ENCODE assay signal across 27 cellular contexts in the genomic region with DNA sequence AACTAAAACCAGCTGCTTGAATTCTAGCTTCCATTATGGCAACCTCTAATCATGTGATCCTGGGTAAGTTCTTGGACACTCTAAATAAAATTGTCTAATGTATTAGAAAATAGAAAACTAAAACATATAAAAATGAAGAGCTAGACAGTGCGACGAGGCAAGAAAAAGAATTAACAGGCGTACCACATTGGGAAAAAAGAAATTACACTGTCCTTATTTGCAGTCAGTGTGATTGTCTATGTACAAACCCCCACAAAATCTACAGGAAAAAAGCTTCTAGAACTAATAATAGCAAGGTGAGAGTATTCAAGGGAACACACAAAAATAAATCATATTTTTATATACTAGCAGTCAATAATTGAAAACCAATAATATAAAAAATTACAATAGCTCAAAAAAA.
"Had no signal": no experiment of that assay in that cellular context is flagged by ENCODE, and none has a peak within 500 bp of the region (broad histone marks: within the 10 kb centered on the region; RNA-seq: fewer than 3 reads in every experiment).

No MANE protein-coding gene starts in this region.

- H3K36me3 ChIP-seq: stomach, suprapubic skin, thoracic aorta, thyroid gland, tibial artery, tibial nerve, transverse colon, upper lobe of left lung, upper lobe of right lung, uterus, vagina had no signal

- ATAC-seq: stimulated activated memory B cell treated with anti-CD40 and anti-IgM and Interleukin-4, amounts not matched to agents 10 μg/mL and 1 μg/mL and 100 μg/mL, for 72 hours; stimulated activated naive B cell treated with anti-CD40 and anti-IgM and Interleukin-4, amounts not matched to agents 10 μg/mL and 1 μg/mL and 100 μg/mL, for 72 hours; stimulated activated naive CD8-positive, alpha-beta T cell treated with anti-CD3 and anti-CD28 coated beads, Interleukin-15, amount 100 ng/mL, for 72 hours; stimulated activated naive CD8-positive, alpha-beta T cell treated with anti-CD3 and anti-CD28 coated beads, Interleukin-15, Interleukin-2, amounts not matched to agents 100 U/mL and 50 U/mL, for 24 hours had no signal

- H3K9me3 Mint-ChIP-seq: stimulated activated effector memory CD8-positive, alpha-beta T cell treated with anti-CD3 and anti-CD28 coated beads, Interleukin-12 subunit alpha, Interleukin-12 subunit beta, amount 100 ng/mL, for 72 hours; stimulated activated memory B cell treated with anti-CD40 and anti-IgM and Interleukin-4, amounts not matched to agents 10 μg/mL and 1 μg/mL and 100 μg/mL, for 72 hours; stimulated activated naive CD8-positive, alpha-beta T cell treated with anti-CD3 and anti-CD28 coated beads, Interleukin-15, amount 100 ng/mL, for 72 hours had no signal

- H3K9me3 ChIP-seq: suprapubic skin, testis, thoracic aorta, thyroid gland, tibial artery, transverse colon, upper lobe of left lung, upper lobe of right lung, uterus, vagina had no signal

- H3K27me3 ChIP-seq: stomach, suprapubic skin, testis, thyroid gland, tibial artery, tibial nerve, transverse colon, upper lobe of left lung, upper lobe of right lung, uterus, vagina had no signal

- H3K27ac Mint-ChIP-seq: stimulated activated effector memory CD8-positive, alpha-beta T cell treated with anti-CD3 and anti-CD28 coated beads, Interleukin-12 subunit alpha, Interleukin-12 subunit beta, amount 100 ng/mL, for 72 hours; stimulated activated memory B cell treated with anti-CD40 and anti-IgM and Interleukin-4, amounts not matched to agents 10 μg/mL and 1 μg/mL and 100 μg/mL, for 72 hours; stimulated activated naive B cell treated with anti-CD40 and anti-IgM and Interleukin-4, amounts not matched to agents 10 μg/mL and 1 μg/mL and 100 μg/mL, for 72 hours; stimulated activated naive CD8-positive, alpha-beta T cell treated with anti-CD3 and anti-CD28 coated beads, Interleukin-15, amount 100 ng/mL, for 72 hours; stimulated activated naive CD8-positive, alpha-beta T cell treated with anti-CD3 and anti-CD28 coated beads, Interleukin-15, Interleukin-2, amounts not matched to agents 100 ng/mL and 50 ng/mL, for 24 hours; type B pancreatic cell had no signal

- H3K4me1 Mint-ChIP-seq: stimulated activated effector memory CD8-positive, alpha-beta T cell treated with anti-CD3 and anti-CD28 coated beads, Interleukin-12 subunit alpha, Interleukin-12 subunit beta, amount 100 ng/mL, for 72 hours; stimulated activated memory B cell treated with anti-CD40 and anti-IgM and Interleukin-4, amounts not matched to agents 10 μg/mL and 1 μg/mL and 100 μg/mL, for 72 hours; stimulated activated naive B cell treated with anti-CD40 and anti-IgM and Interleukin-4, amounts not matched to agents 10 μg/mL and 1 μg/mL and 100 μg/mL, for 72 hours; stimulated activated naive CD8-positive, alpha-beta T cell treated with anti-CD3 and anti-CD28 coated beads, Interleukin-15, amount 100 ng/mL, for 72 hours had no signal

- H3K27me3 Mint-ChIP-seq: stimulated activated memory B cell treated with anti-CD40 and anti-IgM and Interleukin-4, amounts not matched to agents 10 μg/mL and 1 μg/mL and 100 μg/mL, for 72 hours; stimulated activated naive CD8-positive, alpha-beta T cell treated with anti-CD3 and anti-CD28 coated beads, Interleukin-15, amount 100 ng/mL, for 72 hours had no signal

- H3K4me1 ChIP-seq: stomach, suprapubic skin, testis, thyroid gland, tibial artery, tibial nerve, transverse colon, upper lobe of left lung, upper lobe of right lung, uterus, vagina had no signal

- H3K4me3 Mint-ChIP-seq: stimulated activated effector memory CD8-positive, alpha-beta T cell treated with anti-CD3 and anti-CD28 coated beads, Interleukin-12 subunit alpha, Interleukin-12 subunit beta, amount 100 ng/mL, for 72 hours; stimulated activated memory B cell treated with anti-CD40 and anti-IgM and Interleukin-4, amounts not matched to agents 10 μg/mL and 1 μg/mL and 100 μg/mL, for 72 hours; stimulated activated naive B cell treated with anti-CD40 and anti-IgM and Interleukin-4, amounts not matched to agents 10 μg/mL and 1 μg/mL and 100 μg/mL, for 72 hours; stimulated activated naive CD8-positive, alpha-beta T cell treated with anti-CD3 and anti-CD28 coated beads, Interleukin-15, amount 100 ng/mL, for 72 hours; stimulated activated naive CD8-positive, alpha-beta T cell treated with anti-CD3 and anti-CD28 coated beads, Interleukin-15, Interleukin-2, amounts not matched to agents 100 ng/mL and 50 ng/mL, for 24 hours; type B pancreatic cell had no signal

- H3K27ac ChIP-seq: stomach, suprapubic skin, testis, thoracic aorta, thyroid gland, tibial artery, tibial nerve, transverse colon, upper lobe of left lung, upper lobe of right lung, uterus, vagina had no signal

- H3K4me3 ChIP-seq: stomach, suprapubic skin, testis, thoracic aorta, thyroid gland, tibial artery, tibial nerve, transverse colon, upper lobe of left lung, upper lobe of right lung, uterus, vagina had no signal

- DNase-seq: stimulated activated CD4-positive, alpha-beta T cell treated with anti-CD3 and anti-CD28 coated beads, Interleukin-2, amount 100 ng/mL, for 48 hours; stimulated activated CD4-positive, alpha-beta T cell treated with anti-CD3 and anti-CD28 coated beads, Interleukin-4, amount 100 ng/mL, for 1 hour; stimulated activated CD4-positive, alpha-beta T cell treated with anti-CD3 and anti-CD28 coated beads, Interleukin-4, amount 100 ng/mL, for 24 hours; stimulated activated CD4-positive, alpha-beta T cell treated with anti-CD3 and anti-CD28 coated beads, Interleukin-4, amount 100 ng/mL, for 4 hours; stimulated activated CD8-positive, alpha-beta memory T cell treated with anti-CD3 and anti-CD28 coated beads, Interleukin-4, amount 100 ng/mL, for 48 hours; stimulated activated naive B cell treated with anti-CD40 and anti-IgM and Interleukin-4, amounts not matched to agents 10 μg/mL and 1 μg/mL and 100 μg/mL, for 72 hours; stimulated activated naive CD4-positive, alpha-beta T cell; stimulated activated naive CD4-positive, alpha-beta T cell treated with Interleukin-2 at 50 U/mL for 16 hours; stimulated activated naive CD8-positive, alpha-beta T cell treated with anti-CD3 and anti-CD28 coated beads, Interleukin-15, amount 100 ng/mL, for 72 hours; stimulated activated naive CD8-positive, alpha-beta T cell treated with anti-CD3 and anti-CD28 coated beads, Interleukin-15, Interleukin-2, amounts not matched to agents 100 U/mL and 50 U/mL, for 24 hours; stomach; testis; tibial artery; transverse colon; trophoblast cell; upper lobe of left lung; upper lobe of right lung had no signal

- H3K36me3 Mint-ChIP-seq: stimulated activated effector memory CD8-positive, alpha-beta T cell treated with anti-CD3 and anti-CD28 coated beads, Interleukin-12 subunit alpha, Interleukin-12 subunit beta, amount 100 ng/mL, for 72 hours; stimulated activated memory B cell treated with anti-CD40 and anti-IgM and Interleukin-4, amounts not matched to agents 10 μg/mL and 1 μg/mL and 100 μg/mL, for 72 hours; stimulated activated naive B cell treated with anti-CD40 and anti-IgM and Interleukin-4, amounts not matched to agents 10 μg/mL and 1 μg/mL and 100 μg/mL, for 72 hours; type B pancreatic cell had no signal
